Comparison of ENCODE assay signal across 22 cellular contexts in genomic region chr10:45627412-45628048, GRCh38.
"Had no signal": no experiment of that assay in that cellular context is flagged by ENCODE, and none has a peak within 500 bp of the region (broad histone marks: within the 10 kb centered on the region; RNA-seq: fewer than 3 reads in every experiment).

No MANE protein-coding gene starts in this region.

- H3K4me1 Mint-ChIP-seq: activated naive CD8-positive, alpha-beta T cell treated with anti-CD3 and anti-CD28 coated beads for 36 hours; naive thymus-derived CD4-positive, alpha-beta T cell; T-cell had no signal

- H3K27me3 ChIP-seq: breast epithelium, neutrophil, stomach, tibial artery, vagina had no signal

- H3K9me3 ChIP-seq: breast epithelium, mucosa of descending colon, neutrophil, SK-N-SH, stomach, tibial artery, vagina had no signal

- H3K4me3 Mint-ChIP-seq: activated naive CD8-positive, alpha-beta T cell treated with anti-CD3 and anti-CD28 coated beads for 36 hours; memory B cell; naive thymus-derived CD4-positive, alpha-beta T cell; T-cell had no signal

- H3K4me2 ChIP-seq: SK-N-SH had no signal

- H3K27ac Mint-ChIP-seq: activated naive CD8-positive, alpha-beta T cell treated with anti-CD3 and anti-CD28 coated beads for 36 hours; memory B cell; naive thymus-derived CD4-positive, alpha-beta T cell; progenitor cell of endocrine pancreas; T-cell had no signal

- H3K4me1 ChIP-seq: breast epithelium, stomach, tibial artery, vagina had no signal

- H3K27ac ChIP-seq: breast epithelium, neutrophil, stomach, tibial artery, vagina had no signal

- ATAC-seq: activated CD4-positive, CD25-positive, alpha-beta regulatory T cell treated with anti-CD3 and anti-CD28 coated beads, Interleukin-2, amount 50 U/mL, for 24 hours; esophagus mucosa; mucosa of descending colon; naive thymus-derived CD4-positive, alpha-beta T cell; T-cell had no signal

- H3K27me3 Mint-ChIP-seq: activated naive CD8-positive, alpha-beta T cell treated with anti-CD3 and anti-CD28 coated beads for 36 hours; memory B cell; naive thymus-derived CD4-positive, alpha-beta T cell; progenitor cell of endocrine pancreas; T-cell had no signal

- DNase-seq: activated CD4-positive, alpha-beta T cell treated with anti-CD3 and anti-CD28 coated beads, Interleukin-2, amount 50 U/mL, for 1 hour; activated CD8-positive, alpha-beta memory T cell treated with anti-CD3 and anti-CD28 coated beads for 24 hours; activated gamma-delta T cell treated with Interleukin-2 at 50 U/mL for 16 hours; activated naive CD8-positive, alpha-beta T cell treated with anti-CD3 and anti-CD28 coated beads for 36 hours; anterior cingulate cortex; foreskin fibroblast; glutamatergic neuron; mucosa of descending colon; naive thymus-derived CD4-positive, alpha-beta T cell; SK-N-SH; stimulated activated CD4-positive, alpha-beta T cell treated with anti-CD3 and anti-CD28 coated beads, Interleukin-1b, Interleukin-23, amount 100 ng/mL, for 48 hours; stomach; T-cell; T-helper 9 cell; tibial artery had no signal

- H3K9me3 Mint-ChIP-seq: activated naive CD8-positive, alpha-beta T cell treated with anti-CD3 and anti-CD28 coated beads for 36 hours; memory B cell; naive thymus-derived CD4-positive, alpha-beta T cell; T-cell had no signal

- H3K9ac ChIP-seq: SK-N-SH had no signal

- H3K4me3 ChIP-seq: breast epithelium, mucosa of descending colon, stomach, tibial artery, vagina had no signal
